In genomic region chr7:132592238-132592946, GRCh38 we compare ENCODE assay signal across 24 cellular contexts.
"Had no signal": no experiment of that assay in that cellular context is flagged by ENCODE, and none has a peak within 500 bp of the region (broad histone marks: within the 10 kb centered on the region; RNA-seq: fewer than 3 reads in every experiment).

No MANE protein-coding gene starts in this region.

- H3K36me3 ChIP-seq: heart left ventricle, left ventricle myocardium inferior, ovary, right lobe of liver, stomach, thyroid gland, transverse colon, upper lobe of right lung had no signal

- H3K9me3 ChIP-seq: heart left ventricle, left ventricle myocardium inferior, ovary, right lobe of liver, stomach, testis, thyroid gland, transverse colon, upper lobe of right lung had no signal

- H3K27ac ChIP-seq: heart left ventricle, left ventricle myocardium inferior, ovary, right lobe of liver, stomach, testis, thyroid gland, transverse colon, upper lobe of right lung had no signal

- H3K4me1 Mint-ChIP-seq: immature natural killer cell; naive B cell; natural killer cell; nephron progenitor cell; stimulated activated naive B cell treated with anti-CD40 and anti-IgM and Interleukin-4, amounts not matched to agents 10 μg/mL and 1 μg/mL and 100 μg/mL, for 72 hours had no signal

- H3K4me2 ChIP-seq: smooth muscle cell had no signal

- H3K27me3 ChIP-seq: ovary, right lobe of liver, testis, thyroid gland, transverse colon, upper lobe of right lung had no signal

- H3K4me1 ChIP-seq: heart left ventricle, left ventricle myocardium inferior, right lobe of liver, stomach, testis, thyroid gland, transverse colon, upper lobe of right lung had no signal

- DNase-seq: heart left ventricle; hypothalamus; immature natural killer cell; kidney; left ventricle myocardium inferior; naive B cell; natural killer cell; nephron progenitor cell; ovary; retina; right lobe of liver; stimulated activated CD4-positive, alpha-beta T cell treated with anti-CD3 and anti-CD28 coated beads, Interleukin-1b, Interleukin-23, amount 100 ng/mL, for 48 hours; stimulated activated CD4-positive, alpha-beta T cell treated with anti-CD3 and anti-CD28 coated beads, Interleukin-2, amount 100 ng/mL, for 48 hours; stimulated activated naive B cell treated with anti-CD40 and anti-IgM and Interleukin-4, amounts not matched to agents 10 μg/mL and 1 μg/mL and 100 μg/mL, for 72 hours; stimulated activated naive CD8-positive, alpha-beta T cell treated with anti-CD3 and anti-CD28 coated beads, Interleukin-15, Interleukin-2, amounts not matched to agents 100 U/mL and 50 U/mL, for 24 hours; stomach; testis; thyroid gland; transverse colon; upper lobe of right lung had no signal

- H3K4me3 Mint-ChIP-seq: immature natural killer cell; mesothelial cell of epicardium; naive B cell; natural killer cell; nephron progenitor cell; stimulated activated naive B cell treated with anti-CD40 and anti-IgM and Interleukin-4, amounts not matched to agents 10 μg/mL and 1 μg/mL and 100 μg/mL, for 72 hours had no signal

- ATAC-seq: heart left ventricle; natural killer cell; right lobe of liver; stimulated activated naive B cell treated with anti-CD40 and anti-IgM and Interleukin-4, amounts not matched to agents 10 μg/mL and 1 μg/mL and 100 μg/mL, for 72 hours; stimulated activated naive CD8-positive, alpha-beta T cell treated with anti-CD3 and anti-CD28 coated beads, Interleukin-15, Interleukin-2, amounts not matched to agents 100 U/mL and 50 U/mL, for 24 hours; upper lobe of right lung had no signal

- H3K36me3 Mint-ChIP-seq: immature natural killer cell; mesothelial cell of epicardium; naive B cell; natural killer cell; stimulated activated naive B cell treated with anti-CD40 and anti-IgM and Interleukin-4, amounts not matched to agents 10 μg/mL and 1 μg/mL and 100 μg/mL, for 72 hours had no signal

- H3K9me3 Mint-ChIP-seq: natural killer cell, nephron progenitor cell had no signal

- H3K4me3 ChIP-seq: heart left ventricle, left ventricle myocardium inferior, lung, ovary, right lobe of liver, smooth muscle cell, stomach, testis, thyroid gland, transverse colon, upper lobe of right lung had no signal

- H3K27ac Mint-ChIP-seq: immature natural killer cell; mesothelial cell of epicardium; natural killer cell; nephron progenitor cell; progenitor cell of endocrine pancreas; stimulated activated naive B cell treated with anti-CD40 and anti-IgM and Interleukin-4, amounts not matched to agents 10 μg/mL and 1 μg/mL and 100 μg/mL, for 72 hours had no signal
